Comparison of ENCODE assay signal across 8 cellular contexts in genomic region chr10:86755740-86756510, GRCh38. TPM values are rescaled to one million over a fixed set of nuclear protein-coding genes. Genes with fewer than 3 reads are reported as not detected.
DNase-seq lines count a peak whose midpoint lies in the region; ATAC-seq and TF ChIP-seq lines count a peak whose summit lies in the region.

No MANE protein-coding gene starts in this region.

- peaks cover 53% of the 10 kb centered on the region for H3K4me1 Mint-ChIP-seq in activated CD4-positive, alpha-beta memory T cell treated with anti-CD3 and anti-CD28 coated beads, Interleukin-2, amount 10 ng/mL, durations not matched to agents 7 days and 5 days

- intact Hi-C loops in lower lobe of right lung (cut with DNase I), result no loop called here

- H3K36me3 Mint-ChIP-seq in activated CD4-positive, alpha-beta memory T cell treated with anti-CD3 and anti-CD28 coated beads, Interleukin-2, amount 10 ng/mL, durations not matched to agents 7 days and 5 days (ENCODE audit: low read depth), result peaks cover 7% of the 10 kb centered on the region

- peaks cover 7% of the 10 kb centered on the region for H3K4me1 ChIP-seq in lower lobe of right lung

- H3K27ac Mint-ChIP-seq in activated CD4-positive, alpha-beta memory T cell treated with anti-CD3 and anti-CD28 coated beads, Interleukin-2, amount 10 ng/mL, durations not matched to agents 7 days and 5 days, result peak overlapping the region; percentile 59

- CTCF ChIA-PET in activated CD4-positive, alpha-beta memory T cell treated with anti-CD3 and anti-CD28 coated beads, Interleukin-2, amount 10 ng/mL, durations not matched to agents 7 days and 5 days (lab: Charles Lee), result interaction anchor here (0.9 kb wide), 1 partner anchor 210 kb away, joined by 4 read pairs; no protein-coding TSS in a partner anchor

- H3K4me3 ChIP-seq in lower lobe of right lung, result peak overlapping the region; percentile 82

- DNase-seq in C1 segment of cervical spinal cord (lab: John Stamatoyannopoulos, UW) (peak; percentile 20 to 98 (median 86)), NCI-H748 treated with DMSO at 0.1 percent for 48 hours (lab: John Stamatoyannopoulos, UW) (peak; percentile 69), ecto neural progenitor cell (ENCODE audit: low spot score) (peak; percentile 82), lower lobe of right lung (peak; percentile 89)
- peak; percentile 89 for DNase-seq in activated CD4-positive, alpha-beta memory T cell treated with anti-CD3 and anti-CD28 coated beads, Interleukin-2, amount 10 ng/mL, durations not matched to agents 7 days and 5 days
- peak; percentile 61 to 91 (median 79) for DNase-seq in stimulated activated CD4-positive, alpha-beta T cell treated with anti-CD3 and anti-CD28 coated beads, TNF-alpha, amount 100 ng/mL, for 1 hour (ENCODE audit: low read depth in 3 of 3, low spot score in 1 of 3)

- POLR2A ChIA-PET in activated CD4-positive, alpha-beta memory T cell treated with anti-CD3 and anti-CD28 coated beads, Interleukin-2, amount 10 ng/mL, durations not matched to agents 7 days and 5 days (lab: Charles Lee), result interaction anchor here (0.6 to 3.9 kb wide), 4 partner anchors 15 to 355 kb away, joined by 3 to 31 read pairs (median 3); no protein-coding TSS in a partner anchor

- H3K36me3 ChIP-seq in lower lobe of right lung, result no peaks in the 10 kb centered on the region

- no peaks in the 10 kb centered on the region for H3K9me3 Mint-ChIP-seq in activated CD4-positive, alpha-beta memory T cell treated with anti-CD3 and anti-CD28 coated beads, Interleukin-2, amount 10 ng/mL, durations not matched to agents 7 days and 5 days

- peak; percentile 69 for ATAC-seq in GM19351 (IDR thresholded peaks at IDR 0.05; ENCODE audit: unreplicated experiment)
- ATAC-seq in HG03460 (IDR thresholded peaks at IDR 0.05; ENCODE audit: unreplicated experiment), result peak; percentile 81
- ATAC-seq in lower lobe of right lung, result peak; percentile 95 to 97

- H3K27ac ChIP-seq in lower lobe of right lung, result peak overlapping the region; percentile 97

- peaks cover 21% of the 10 kb centered on the region for H3K27me3 ChIP-seq in lower lobe of right lung (ENCODE audit: low read depth)

- H3K4me3 Mint-ChIP-seq in activated CD4-positive, alpha-beta memory T cell treated with anti-CD3 and anti-CD28 coated beads, Interleukin-2, amount 10 ng/mL, durations not matched to agents 7 days and 5 days, result peak overlapping the region; percentile 79

- no peaks in the 10 kb centered on the region for H3K9me3 ChIP-seq in lower lobe of right lung

- no peak for TF ChIP-seq CTCF in lower lobe of right lung (IDR thresholded peaks at IDR 0.05)

- H3K27me3 Mint-ChIP-seq in activated CD4-positive, alpha-beta memory T cell treated with anti-CD3 and anti-CD28 coated beads, Interleukin-2, amount 10 ng/mL, durations not matched to agents 7 days and 5 days, result peaks cover 13% of the 10 kb centered on the region

RNA-seq across cellular contexts. Expression of gene BMPR1A, which starts 0.5 kb away (rescaled TPM):
- total RNA-seq in activated CD4-positive, alpha-beta memory T cell treated with anti-CD3 and anti-CD28 coated beads, Interleukin-2, amount 10 ng/mL, durations not matched to agents 7 days and 5 days, result 10 to 100 TPM; 14.8 to 17.2 TPM
- total RNA-seq in lower lobe of right lung, result 37.0 TPM

Comparison
In these comparisons a context has a peak if more than half of its experiments do, and no peak if none do; other contexts are left out.
1. Peak in every context shown above with its lines: DNase-seq, ATAC-seq, H3K4me3 ChIP-seq and H3K27ac ChIP-seq.